In the genomic region with DNA sequence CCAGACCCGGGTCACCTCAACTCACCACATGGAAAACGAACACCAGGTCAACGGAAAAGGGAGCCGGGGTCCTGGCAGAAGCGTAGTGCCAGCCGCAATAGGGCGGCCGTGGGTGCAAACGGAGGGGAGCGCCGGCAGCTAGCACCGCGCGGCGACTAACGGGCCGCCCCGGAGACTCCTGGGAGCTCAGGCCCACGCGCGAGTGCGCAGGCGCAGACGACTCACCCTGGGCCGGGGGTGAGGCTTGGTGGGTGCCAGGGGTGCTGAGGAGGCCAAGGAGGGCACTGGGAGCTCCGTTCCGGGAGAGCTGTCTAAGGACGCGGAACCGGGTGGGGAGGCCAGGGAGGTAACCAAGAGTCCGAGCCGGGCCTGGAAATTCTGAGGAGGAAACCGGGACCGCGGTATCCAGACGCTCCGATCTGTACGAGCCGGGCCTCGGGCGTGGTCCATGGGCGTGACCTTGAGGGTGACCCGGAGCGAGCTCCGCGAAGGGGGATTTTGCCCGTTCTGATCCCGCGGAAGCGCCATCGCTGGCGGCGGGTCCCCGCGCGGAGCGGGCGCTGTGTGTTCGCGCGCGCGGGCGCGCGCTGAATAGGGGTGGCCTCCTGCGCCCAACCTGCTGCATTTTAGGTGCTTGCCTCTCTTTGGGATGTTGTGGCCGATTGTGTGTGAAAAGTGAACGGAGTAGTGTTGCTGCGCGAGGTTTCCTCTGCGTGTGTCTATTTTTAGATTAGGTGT, we compare ENCODE assay signal across 1 cellular context.
TF ChIP-seq lines count a peak whose summit lies in the region.

A gene (plus strand): TSS at position 213 of the 738 bp plus-strand sequence. CDS start 4,602 bp downstream, outside the sequence.

TF ChIP-seq in HepG2, 621 proteins besides CTCF, POLR2A, EP300 and RAD21 (continued from another document):
- TF ChIP-seq, protein P1, sequence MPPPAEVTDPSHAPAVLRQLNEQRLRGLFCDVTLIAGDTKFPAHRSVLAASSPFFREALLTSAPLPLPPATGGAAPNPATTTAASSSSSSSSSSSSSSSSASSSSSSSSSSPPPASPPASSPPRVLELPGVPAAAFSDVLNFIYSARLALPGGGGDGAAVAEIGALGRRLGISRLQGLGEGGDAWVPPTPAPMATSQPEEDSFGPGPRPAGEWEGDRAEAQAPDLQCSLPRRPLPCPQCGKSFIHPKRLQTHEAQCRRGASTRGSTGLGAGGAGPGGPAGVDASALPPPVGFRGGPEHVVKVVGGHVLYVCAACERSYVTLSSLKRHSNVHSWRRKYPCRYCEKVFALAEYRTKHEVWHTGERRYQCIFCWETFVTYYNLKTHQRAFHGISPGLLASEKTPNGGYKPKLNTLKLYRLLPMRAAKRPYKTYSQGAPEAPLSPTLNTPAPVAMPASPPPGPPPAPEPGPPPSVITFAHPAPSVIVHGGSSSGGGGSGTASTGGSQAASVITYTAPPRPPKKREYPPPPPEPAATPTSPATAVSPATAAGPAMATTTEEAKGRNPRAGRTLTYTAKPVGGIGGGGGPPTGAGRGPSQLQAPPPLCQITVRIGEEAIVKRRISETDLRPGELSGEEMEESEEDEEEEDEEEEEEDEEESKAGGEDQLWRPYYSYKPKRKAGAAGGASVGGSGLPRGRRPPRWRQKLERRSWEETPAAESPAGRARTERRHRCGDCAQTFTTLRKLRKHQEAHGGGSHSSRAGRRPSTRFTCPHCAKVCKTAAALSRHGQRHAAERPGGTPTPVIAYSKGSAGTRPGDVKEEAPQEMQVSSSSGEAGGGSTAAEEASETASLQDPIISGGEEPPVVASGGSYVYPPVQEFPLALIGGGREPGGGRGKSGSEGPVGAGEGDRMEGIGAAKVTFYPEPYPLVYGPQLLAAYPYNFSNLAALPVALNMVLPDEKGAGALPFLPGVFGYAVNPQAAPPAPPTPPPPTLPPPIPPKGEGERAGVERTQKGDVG (CRISPR knock-in tag; IDR thresholded peaks at IDR 0.05; ENCODE audit: borderline replicate concordance): 0 out of 2 replicates have a peak, but pooled peaks have one; percentile 38
- TF ChIP-seq RBAK (CRISPR knock-in tag; IDR thresholded peaks at IDR 0.05) (no peak), ZFAT (CRISPR knock-in tag; conservative IDR thresholded peaks at IDR 0.05) (no peak), XRCC5 (optimal IDR thresholded peaks at IDR 0.05; ENCODE audit: low read length) (peak; percentile 37), HMG20B (CRISPR knock-in tag; conservative IDR thresholded peaks at IDR 0.05) (no peak), YEATS4 (CRISPR knock-in tag; IDR thresholded peaks at IDR 0.05; ENCODE audit: borderline replicate concordance) (peak; percentile 58), ZNF772 (CRISPR knock-in tag; IDR thresholded peaks at IDR 0.05) (peak; percentile 52; the same call in 1 of the 2 replicates), ZNF224 (CRISPR knock-in tag; IDR thresholded peaks at IDR 0.05) (peak; percentile 65; the same call in 1 of the 2 replicates), ZNF546 (CRISPR knock-in tag; conservative IDR thresholded peaks at IDR 0.05) (peak; percentile 65; the same call in 1 of the 2 replicates), DR1 (CRISPR knock-in tag; IDR thresholded peaks at IDR 0.05) (0 out of 2 replicates have a peak, but pooled peaks have one; percentile 30), CBFB (CRISPR knock-in tag; IDR thresholded peaks at IDR 0.05) (no peak), ZNF615 (CRISPR knock-in tag; IDR thresholded peaks at IDR 0.05; ENCODE audit: borderline replicate concordance) (no peak), THAP11 (CRISPR knock-in tag; IDR thresholded peaks at IDR 0.05) (peak; percentile 79), ZBTB42 (CRISPR knock-in tag; IDR thresholded peaks at IDR 0.05) (peak; percentile 40; the same call in 1 of the 2 replicates), TAF15 (IDR thresholded peaks at IDR 0.05; ENCODE audit: low read depth, low read length, poor library complexity, severe bottlenecking) (no peak), FOXP1 (IDR thresholded peaks at IDR 0.05) (no peak), FOXP1 (CRISPR knock-in tag; IDR thresholded peaks at IDR 0.05) (no peak), ASH2L (IDR thresholded peaks at IDR 0.05; ENCODE audit: insufficient read length, low read depth, low read length) (peak; percentile 87), ZFP82 (CRISPR knock-in tag; IDR thresholded peaks at IDR 0.05; ENCODE audit: borderline replicate concordance) (peak; percentile 86; the same call in 1 of the 2 replicates), RELA (CRISPR knock-in tag; IDR thresholded peaks at IDR 0.05) (no peak), KAT8 (CRISPR knock-in tag; IDR thresholded peaks at IDR 0.05) (peak; percentile 40; the same call in 1 of the 2 replicates), HNRNPL (IDR thresholded peaks at IDR 0.05; ENCODE audit: low read depth, low read length) (0 out of 2 replicates have a peak, but pooled peaks have one; percentile 35), ZNF260 (CRISPR knock-in tag; IDR thresholded peaks at IDR 0.05; ENCODE audit: borderline replicate concordance, low read depth) (no peak)
- TF ChIP-seq, protein P2, sequence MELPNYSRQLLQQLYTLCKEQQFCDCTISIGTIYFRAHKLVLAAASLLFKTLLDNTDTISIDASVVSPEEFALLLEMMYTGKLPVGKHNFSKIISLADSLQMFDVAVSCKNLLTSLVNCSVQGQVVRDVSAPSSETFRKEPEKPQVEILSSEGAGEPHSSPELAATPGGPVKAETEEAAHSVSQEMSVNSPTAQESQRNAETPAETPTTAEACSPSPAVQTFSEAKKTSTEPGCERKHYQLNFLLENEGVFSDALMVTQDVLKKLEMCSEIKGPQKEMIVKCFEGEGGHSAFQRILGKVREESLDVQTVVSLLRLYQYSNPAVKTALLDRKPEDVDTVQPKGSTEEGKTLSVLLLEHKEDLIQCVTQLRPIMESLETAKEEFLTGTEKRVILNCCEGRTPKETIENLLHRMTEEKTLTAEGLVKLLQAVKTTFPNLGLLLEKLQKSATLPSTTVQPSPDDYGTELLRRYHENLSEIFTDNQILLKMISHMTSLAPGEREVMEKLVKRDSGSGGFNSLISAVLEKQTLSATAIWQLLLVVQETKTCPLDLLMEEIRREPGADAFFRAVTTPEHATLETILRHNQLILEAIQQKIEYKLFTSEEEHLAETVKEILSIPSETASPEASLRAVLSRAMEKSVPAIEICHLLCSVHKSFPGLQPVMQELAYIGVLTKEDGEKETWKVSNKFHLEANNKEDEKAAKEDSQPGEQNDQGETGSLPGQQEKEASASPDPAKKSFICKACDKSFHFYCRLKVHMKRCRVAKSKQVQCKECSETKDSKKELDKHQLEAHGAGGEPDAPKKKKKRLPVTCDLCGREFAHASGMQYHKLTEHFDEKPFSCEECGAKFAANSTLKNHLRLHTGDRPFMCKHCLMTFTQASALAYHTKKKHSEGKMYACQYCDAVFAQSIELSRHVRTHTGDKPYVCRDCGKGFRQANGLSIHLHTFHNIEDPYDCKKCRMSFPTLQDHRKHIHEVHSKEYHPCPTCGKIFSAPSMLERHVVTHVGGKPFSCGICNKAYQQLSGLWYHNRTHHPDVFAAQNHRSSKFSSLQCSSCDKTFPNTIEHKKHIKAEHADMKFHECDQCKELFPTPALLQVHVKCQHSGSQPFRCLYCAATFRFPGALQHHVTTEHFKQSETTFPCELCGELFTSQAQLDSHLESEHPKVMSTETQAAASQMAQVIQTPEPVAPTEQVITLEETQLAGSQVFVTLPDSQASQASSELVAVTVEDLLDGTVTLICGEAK (IDR thresholded peaks at IDR 0.05): no peak
- TF ChIP-seq, protein P2 (CRISPR knock-in tag; IDR thresholded peaks at IDR 0.05): no peak; the same call in 1 of the 2 replicates
- TF ChIP-seq, protein P3, sequence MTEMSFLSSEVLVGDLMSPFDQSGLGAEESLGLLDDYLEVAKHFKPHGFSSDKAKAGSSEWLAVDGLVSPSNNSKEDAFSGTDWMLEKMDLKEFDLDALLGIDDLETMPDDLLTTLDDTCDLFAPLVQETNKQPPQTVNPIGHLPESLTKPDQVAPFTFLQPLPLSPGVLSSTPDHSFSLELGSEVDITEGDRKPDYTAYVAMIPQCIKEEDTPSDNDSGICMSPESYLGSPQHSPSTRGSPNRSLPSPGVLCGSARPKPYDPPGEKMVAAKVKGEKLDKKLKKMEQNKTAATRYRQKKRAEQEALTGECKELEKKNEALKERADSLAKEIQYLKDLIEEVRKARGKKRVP (CRISPR knock-in tag; IDR thresholded peaks at IDR 0.05): 0 out of 4 replicates have a peak, but pooled peaks of 1 of the 2 experiments have one; percentile 30
- TF ChIP-seq, protein P4, sequence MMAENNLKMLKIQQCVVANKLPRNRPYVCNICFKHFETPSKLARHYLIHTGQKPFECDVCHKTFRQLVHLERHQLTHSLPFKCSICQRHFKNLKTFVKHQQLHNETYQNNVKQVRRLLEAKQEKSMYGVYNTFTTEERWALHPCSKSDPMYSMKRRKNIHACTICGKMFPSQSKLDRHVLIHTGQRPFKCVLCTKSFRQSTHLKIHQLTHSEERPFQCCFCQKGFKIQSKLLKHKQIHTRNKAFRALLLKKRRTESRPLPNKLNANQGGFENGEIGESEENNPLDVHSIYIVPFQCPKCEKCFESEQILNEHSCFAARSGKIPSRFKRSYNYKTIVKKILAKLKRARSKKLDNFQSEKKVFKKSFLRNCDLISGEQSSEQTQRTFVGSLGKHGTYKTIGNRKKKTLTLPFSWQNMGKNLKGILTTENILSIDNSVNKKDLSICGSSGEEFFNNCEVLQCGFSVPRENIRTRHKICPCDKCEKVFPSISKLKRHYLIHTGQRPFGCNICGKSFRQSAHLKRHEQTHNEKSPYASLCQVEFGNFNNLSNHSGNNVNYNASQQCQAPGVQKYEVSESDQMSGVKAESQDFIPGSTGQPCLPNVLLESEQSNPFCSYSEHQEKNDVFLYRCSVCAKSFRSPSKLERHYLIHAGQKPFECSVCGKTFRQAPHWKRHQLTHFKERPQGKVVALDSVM (CRISPR knock-in tag; IDR thresholded peaks at IDR 0.05): peak; percentile 16; the same call in 1 of the 2 replicates
- TF ChIP-seq, protein P5, sequence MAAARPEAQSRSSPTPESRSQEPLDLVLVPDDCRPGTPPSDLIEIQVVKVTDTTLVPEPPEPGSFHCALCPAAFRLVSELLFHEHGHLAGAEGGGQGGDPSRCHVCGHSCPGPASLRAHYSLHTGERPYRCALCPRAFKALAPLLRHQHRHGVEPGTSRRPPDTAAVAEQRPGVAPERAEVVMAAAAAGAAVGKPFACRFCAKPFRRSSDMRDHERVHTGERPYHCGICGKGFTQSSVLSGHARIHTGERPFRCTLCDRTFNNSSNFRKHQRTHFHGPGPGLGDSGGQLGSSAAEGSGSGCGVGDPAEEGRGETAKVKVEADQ (CRISPR knock-in tag; IDR thresholded peaks at IDR 0.05; ENCODE audit: borderline replicate concordance): no peak
- TF ChIP-seq, protein P6, sequence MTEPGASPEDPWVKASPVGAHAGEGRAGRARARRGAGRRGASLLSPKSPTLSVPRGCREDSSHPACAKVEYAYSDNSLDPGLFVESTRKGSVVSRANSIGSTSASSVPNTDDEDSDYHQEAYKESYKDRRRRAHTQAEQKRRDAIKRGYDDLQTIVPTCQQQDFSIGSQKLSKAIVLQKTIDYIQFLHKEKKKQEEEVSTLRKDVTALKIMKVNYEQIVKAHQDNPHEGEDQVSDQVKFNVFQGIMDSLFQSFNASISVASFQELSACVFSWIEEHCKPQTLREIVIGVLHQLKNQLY (CRISPR knock-in tag; IDR thresholded peaks at IDR 0.05): no peak
